ENCODE assay signal across 16 cellular contexts in genomic region chr1:114347431-114348209, GRCh38.
DNase-seq lines count a peak whose midpoint lies in the region; FAIRE-seq and TF ChIP-seq lines count a peak whose summit lies in the region.
"Had no signal": no experiment of that assay in that cellular context is flagged by ENCODE, and none has a peak within 500 bp of the region (broad histone marks: within the 10 kb centered on the region; RNA-seq: fewer than 3 reads in every experiment).

No MANE protein-coding gene starts in this region.

- 74% methylated on average over 4 of the region's 9 CpGs for WGBS in esophagus muscularis mucosa
- 73 to 75% methylated on average over 9 of the region's 9 CpGs for WGBS in lower leg skin, 2 donors

- no peak overlapping the region for H2AFZ ChIP-seq in astrocyte (ENCODE audit: low read depth, low read length)

- H3K9me3 Mint-ChIP-seq in MCF 10A (ENCODE audit: unreplicated experiment) = no peaks in the 10 kb centered on the region
- no peaks in the 10 kb centered on the region for H3K9me3 Mint-ChIP-seq in astrocyte (ENCODE audit: unreplicated experiment)
- no peaks in the 10 kb centered on the region for H3K9me3 Mint-ChIP-seq in type B pancreatic cell

- H3K4me3 ChIP-seq in breast epithelium (no peak overlapping the region), astrocyte (ENCODE audit: insufficient read depth, low read depth, low read length) (no peak overlapping the region), esophagus muscularis mucosa (no peak overlapping the region), lower leg skin (ENCODE audit: low read depth, poor library complexity, severe bottlenecking) (no peak overlapping the region)
- H3K4me3 ChIP-seq: A549 had no signal

- H3K4me2 ChIP-seq in astrocyte (ENCODE audit: low read length) = no peak overlapping the region

- no peak for DNase-seq in MCF 10A (ENCODE audit: unreplicated experiment)
- no peak for DNase-seq in breast epithelium (ENCODE audit: low spot score in 2 of 2)
- DNase-seq in astrocyte (ENCODE audit: low read depth) = no peak
- peak; percentile 70 for DNase-seq in esophagus muscularis mucosa (ENCODE audit: extremely low spot score)
- DNase-seq in type B pancreatic cell (ENCODE audit: extremely low spot score, unreplicated experiment) = peak; percentile 3
- DNase-seq in lower leg skin (ENCODE audit: low spot score in 2 of 2) = no peak
- DNase-seq in epidermal melanocyte (ENCODE audit: insufficient read length, low spot score) = no peak
- DNase-seq: DMS 273 treated with DMSO at 0.1 percent for 48 hours, GOT3, KBM-7, NCI-H1048, NCI-H1436 treated with DMSO at 0.1 percent for 48 hours, NCI-H2029 treated with DMSO at 0.1 percent for 48 hours, NCI-H510A treated with DMSO at 0.1 percent for 48 hours had no signal

- H3K9me3 ChIP-seq in breast epithelium = no peaks in the 10 kb centered on the region
- no peaks in the 10 kb centered on the region for H3K9me3 ChIP-seq in astrocyte (ENCODE audit: insufficient read depth, low read depth, low read length)
- no peaks in the 10 kb centered on the region for H3K9me3 ChIP-seq in esophagus muscularis mucosa
- H3K9me3 ChIP-seq: A549 had no signal

- H3K36me3 ChIP-seq in breast epithelium (no peaks in the 10 kb centered on the region), astrocyte (ENCODE audit: insufficient read depth, low read length) (no peaks in the 10 kb centered on the region), esophagus muscularis mucosa (no peaks in the 10 kb centered on the region)

- TF ChIP-seq POLR2A in breast epithelium (IDR thresholded peaks at IDR 0.05) = no peak
- no peak for TF ChIP-seq POLR2A in esophagus muscularis mucosa (IDR thresholded peaks at IDR 0.05; ENCODE audit: low read depth)
- TF ChIP-seq POLR2A in lower leg skin (IDR thresholded peaks at IDR 0.05) = no peak

- intact Hi-C loops in MCF 10A (cut with micrococcal nuclease) (loop anchor here (10.0 kb wide), 1 partner anchor 697 kb away; no protein-coding TSS in a partner anchor), breast epithelium (cut with DNase I; ENCODE audit: low total_unique reads) (no loop called here), esophagus muscularis mucosa (cut with DNase I) (loop anchor here (2.0 to 10.0 kb wide), 3 partner anchors 81 to 237 kb away; partner anchors contain the start of genes BCAS2 and TRIM33), lower leg skin (cut with DNase I; ENCODE audit: low total_unique reads) (no loop called here)

- peak overlapping the region; percentile 84 for H3K4me3 Mint-ChIP-seq in MCF 10A (ENCODE audit: unreplicated experiment)
- peak overlapping the region; percentile 40 for H3K4me3 Mint-ChIP-seq in astrocyte (ENCODE audit: unreplicated experiment)
- H3K4me3 Mint-ChIP-seq in type B pancreatic cell = no peak overlapping the region

- H3K36me3 Mint-ChIP-seq in MCF 10A (ENCODE audit: insufficient read depth, unreplicated experiment) (no peaks in the 10 kb centered on the region), astrocyte (ENCODE audit: low read depth, unreplicated experiment) (no peaks in the 10 kb centered on the region), type B pancreatic cell (no peaks in the 10 kb centered on the region)

- H3K27me3 ChIP-seq in breast epithelium = no peaks in the 10 kb centered on the region
- peaks cover 9% of the 10 kb centered on the region for H3K27me3 ChIP-seq in astrocyte (ENCODE audit: insufficient read depth, low read length)
- no peaks in the 10 kb centered on the region for H3K27me3 ChIP-seq in esophagus muscularis mucosa

- no peaks in the 10 kb centered on the region for H4K20me1 ChIP-seq in astrocyte (ENCODE audit: insufficient read depth, low read length)

- POLR2A ChIA-PET in MCF 10A (lab: Yijun Ruan, JAX) = interaction anchor here (0.7 to 2.5 kb wide), 5 partner anchors 14 to 322 kb away, joined by 3 to 6 read pairs (median 4); partner anchors contain the start of genes BCAS2 and DENND2C

- no peaks in the 10 kb centered on the region for H3K4me1 ChIP-seq in breast epithelium
- H3K4me1 ChIP-seq in astrocyte (ENCODE audit: insufficient read depth, low read length) = peaks cover under 1% of the 10 kb centered on the region
- peaks cover 11 to 16% (median 14%) of the 10 kb centered on the region in 4 donors for H3K4me1 ChIP-seq in esophagus muscularis mucosa
- H3K4me1 ChIP-seq: A549 had no signal

- CTCF ChIA-PET in MCF 10A (lab: Yijun Ruan, JAX) = interaction anchor here (0.6 to 4.9 kb wide), 64 partner anchors 8 to 765 kb away, joined by 3 to 66 read pairs (median 5); partner anchors contain the start of genes BCAS2 and NRAS

- FAIRE-seq in astrocyte (lab: Jason Lieb, UNC) = no peak
- FAIRE-seq: A549 had no signal

- no peaks in the 10 kb centered on the region for H3K79me2 ChIP-seq in astrocyte (ENCODE audit: insufficient read depth, low read length)

- BruUV-seq in MCF 10A (replicated peaks; lab: Mats Ljungman, UMichigan) = no TSS peak

- no peak overlapping the region for H3K27ac ChIP-seq in breast epithelium
- H3K27ac ChIP-seq in astrocyte (ENCODE audit: low read depth, low read length) = no peak overlapping the region
- no peak overlapping the region for H3K27ac ChIP-seq in esophagus muscularis mucosa (replicated peaks in 1 of 4)
- H3K27ac ChIP-seq: A549, C4-2B had no signal

- H3K9ac ChIP-seq in astrocyte (ENCODE audit: low read length) = no peak overlapping the region

- H3K27ac Mint-ChIP-seq in MCF 10A (ENCODE audit: low read depth, unreplicated experiment) (no peak overlapping the region), astrocyte (ENCODE audit: unreplicated experiment) (no peak overlapping the region), type B pancreatic cell (no peak overlapping the region)

- TF ChIP-seq EP300 in esophagus muscularis mucosa (IDR thresholded peaks at IDR 0.05) = no peak

- H3K27me3 Mint-ChIP-seq in MCF 10A (ENCODE audit: insufficient read depth, unreplicated experiment) (no peaks in the 10 kb centered on the region), astrocyte (ENCODE audit: low read depth, unreplicated experiment) (peaks cover 26% of the 10 kb centered on the region), type B pancreatic cell (peaks cover 15% of the 10 kb centered on the region)

- H3K4me1 Mint-ChIP-seq in MCF 10A (ENCODE audit: insufficient read depth, unreplicated experiment) (peaks cover 4% of the 10 kb centered on the region), astrocyte (ENCODE audit: low read depth, unreplicated experiment) (no peaks in the 10 kb centered on the region), type B pancreatic cell (ENCODE audit: unreplicated experiment) (peaks cover 17% of the 10 kb centered on the region)

- TF ChIP-seq CTCF in MCF 10A (IDR thresholded peaks at IDR 0.05; ENCODE audit: unreplicated experiment) (no peak), breast epithelium (IDR thresholded peaks at IDR 0.05) (no peak), astrocyte (IDR thresholded peaks at IDR 0.05; ENCODE audit: insufficient read depth, low read depth, low read length) (no peak), esophagus muscularis mucosa (IDR thresholded peaks at IDR 0.05) (no peak), type B pancreatic cell (conservative IDR thresholded peaks at IDR 0.05) (no peak), lower leg skin (IDR thresholded peaks at IDR 0.05) (no peak)

Comparison
In these comparisons a context has a peak if more than half of its experiments do, and no peak if none do; other contexts are left out.
1. intact Hi-C loops: an anchor here in MCF 10A (10.0 kb wide) and esophagus muscularis mucosa (2.0 to 10.0 kb wide); none called in breast epithelium and lower leg skin.
2. DNase-seq: peak in esophagus muscularis mucosa (single experiment) and type B pancreatic cell (single experiment); none in MCF 10A (single experiment), breast epithelium (0 of 2), astrocyte (single experiment), lower leg skin (0 of 2) and epidermal melanocyte (single experiment).